21 cellular contexts compared by ENCODE assay signal in genomic region chr14:61298834-61299233, GRCh38. TPM values are rescaled to one million over a fixed set of nuclear protein-coding genes. Genes with fewer than 3 reads are reported as not detected.
DNase-seq lines count a peak whose midpoint lies in the region; ATAC-seq and FAIRE-seq lines count a peak whose summit lies in the region.
"Had no signal": no experiment of that assay in that cellular context is flagged by ENCODE, and none has a peak within 500 bp of the region (broad histone marks: within the 10 kb centered on the region; RNA-seq: fewer than 3 reads in every experiment).

No MANE protein-coding gene starts in this region.

- H2AK5ac ChIP-seq in neuronal stem cell (ENCODE audit: low read depth, low read length), result no peak overlapping the region

- H2BK15ac ChIP-seq in neuronal stem cell (ENCODE audit: low read length), result no peak overlapping the region

- H3K79me1 ChIP-seq in neuronal stem cell (ENCODE audit: low read depth, low read length), result no peaks in the 10 kb centered on the region

- no peak overlapping the region for H3K23ac ChIP-seq in neuronal stem cell (ENCODE audit: low read depth, low read length, poor library complexity)

- no peak for DNase-seq in activated naive CD4-positive, alpha-beta T cell treated with anti-CD3 and anti-CD28 coated beads, Interleukin-2, amount 50 U/mL, for 16 hours
- DNase-seq in T-cell (peak in 2 of 34 experiments; percentile 18 to 26), urothelium cell line (ENCODE audit: low spot score) (no peak), neuronal stem cell (ENCODE audit: low spot score) (no peak)
- DNase-seq: C1 segment of cervical spinal cord, DMS53, H9, KBM-7, NCI-H1436 treated with DMSO at 0.1 percent for 48 hours, NCI-H2029 treated with DMSO at 0.1 percent for 48 hours, NCI-H2171 treated with DMSO at 0.1 percent for 48 hours, NCI-H774, PC-9 had no signal

- peaks cover 7% of the 10 kb centered on the region for H3K36me3 Mint-ChIP-seq in activated naive CD4-positive, alpha-beta T cell treated with anti-CD3 and anti-CD28 coated beads, Interleukin-2, amount 50 U/mL, for 24 hours
- peaks cover 12% of the 10 kb centered on the region for H3K36me3 Mint-ChIP-seq in T-cell

- WGBS in neuronal stem cell (ENCODE audit: extremely low coverage in 2 of 2, insufficient read length in 2 of 2, insufficient replicate concordance in 1 of 2), 2 donors, result no CpG with 5 or more reads among the region's 3 CpGs

- H3K4me2 ChIP-seq in neuronal stem cell (ENCODE audit: insufficient read depth, low read length, poor library complexity, severe bottlenecking), result no peak overlapping the region
- H3K4me2 ChIP-seq: A549, PC-9 had no signal

- POLR2A ChIA-PET in T-cell (lab: Charles Lee), result interaction anchor here (0.5 to 1.2 kb wide), 3 partner anchors 10 to 134 kb away, joined by 3 read pairs; no protein-coding TSS in a partner anchor

- peak overlapping the region; percentile 38 for H3K27ac Mint-ChIP-seq in activated naive CD4-positive, alpha-beta T cell treated with anti-CD3 and anti-CD28 coated beads, Interleukin-2, amount 50 U/mL, for 24 hours
- peak overlapping the region; percentile 60 to 85 for H3K27ac Mint-ChIP-seq in T-cell
- H3K27ac Mint-ChIP-seq: H9 had no signal

- H2BK120ac ChIP-seq in neuronal stem cell (ENCODE audit: low read depth, low read length), result no peak overlapping the region

- no peaks in the 10 kb centered on the region for H3K27me3 ChIP-seq in duodenal mucosa (ENCODE audit: control insufficient read depth in 1 of 2, insufficient read depth in 2 of 2, low read length in 2 of 2)
- peaks cover 0 to 4% (median 0%) of the 10 kb centered on the region in 3 experiments for H3K27me3 ChIP-seq in neuronal stem cell (ENCODE audit: control insufficient read depth in 3 of 3, insufficient read depth in 3 of 3, low read depth in 1 of 3, low read length in 3 of 3)
- H3K27me3 ChIP-seq: SJSA1 had no signal

- no peak overlapping the region for H2AFZ ChIP-seq in neuronal stem cell (ENCODE audit: low read length)
- H2AFZ ChIP-seq: PC-9 had no signal

- H3K4ac ChIP-seq in neuronal stem cell (ENCODE audit: low read length), result no peak overlapping the region

- H3K4me3 Mint-ChIP-seq in activated naive CD4-positive, alpha-beta T cell treated with anti-CD3 and anti-CD28 coated beads, Interleukin-2, amount 50 U/mL, for 24 hours, result no peak overlapping the region
- no peak overlapping the region for H3K4me3 Mint-ChIP-seq in T-cell
- H3K4me3 Mint-ChIP-seq: H9 had no signal

- no peaks in the 10 kb centered on the region for H3K9me3 Mint-ChIP-seq in activated naive CD4-positive, alpha-beta T cell treated with anti-CD3 and anti-CD28 coated beads, Interleukin-2, amount 50 U/mL, for 24 hours
- peaks cover 0 to 6% (median 0%) of the 10 kb centered on the region in 3 donors for H3K9me3 Mint-ChIP-seq in T-cell

- ATAC-seq in T-cell (replicated peaks in 1 of 4) (no peak), GM21390 (IDR thresholded peaks at IDR 0.05; ENCODE audit: unreplicated experiment) (no peak), GM21723 (IDR thresholded peaks at IDR 0.05; ENCODE audit: unreplicated experiment) (no peak)
- ATAC-seq: A549 had no signal

- H3K9me3 ChIP-seq in duodenal mucosa (ENCODE audit: control insufficient read depth in 1 of 2, low read length in 2 of 2) (no peaks in the 10 kb centered on the region), neuronal stem cell (replicated peaks in 1 of 2; ENCODE audit: control insufficient read depth in 2 of 2, insufficient read depth in 1 of 2, low read depth in 1 of 2, low read length in 2 of 2) (no peaks in the 10 kb centered on the region)
- H3K9me3 ChIP-seq: SJSA1 had no signal

- peaks cover 56% of the 10 kb centered on the region for H3K4me1 Mint-ChIP-seq in activated naive CD4-positive, alpha-beta T cell treated with anti-CD3 and anti-CD28 coated beads, Interleukin-2, amount 50 U/mL, for 24 hours
- H3K4me1 Mint-ChIP-seq in T-cell, result peaks cover 50 to 54% (median 50%) of the 10 kb centered on the region in 3 donors

- no peak overlapping the region for H2BK12ac ChIP-seq in neuronal stem cell (ENCODE audit: low read length)

- H4K8ac ChIP-seq in neuronal stem cell (ENCODE audit: low read depth, low read length), result no peak overlapping the region

- no peak overlapping the region for H3K14ac ChIP-seq in neuronal stem cell (ENCODE audit: low read length)

- FAIRE-seq in urothelium cell line (lab: Jason Lieb, UNC), result peak; percentile 78
- FAIRE-seq: A549 had no signal

- H2BK5ac ChIP-seq in neuronal stem cell (ENCODE audit: low read length), result no peak overlapping the region

- H3K27ac ChIP-seq in duodenal mucosa (ENCODE audit: low read depth, low read length), result no peak overlapping the region
- no peak overlapping the region for H3K27ac ChIP-seq in neuronal stem cell (replicated peaks; ENCODE audit: low read length)
- H3K27ac ChIP-seq: PC-9, SJSA1 had no signal

- H3K4me1 ChIP-seq in duodenal mucosa (ENCODE audit: control insufficient read depth in 1 of 2, insufficient read depth in 2 of 2, low read length in 2 of 2), result peaks cover 15 to 31% of the 10 kb centered on the region in 2 donors
- H3K4me1 ChIP-seq in neuronal stem cell (ENCODE audit: control insufficient read depth in 2 of 2, insufficient read depth in 1 of 2, low read depth in 1 of 2, low read length in 2 of 2), result no peaks in the 10 kb centered on the region
- H3K4me1 ChIP-seq: SJSA1 had no signal

- H3K9ac ChIP-seq in duodenal mucosa (ENCODE audit: low read depth in 1 of 2, low read length in 2 of 2), result no peak overlapping the region
- H3K9ac ChIP-seq in neuronal stem cell (ENCODE audit: low read depth, low read length, poor library complexity), result no peak overlapping the region

- H3K18ac ChIP-seq in neuronal stem cell (ENCODE audit: low read length), result no peak overlapping the region

- CTCF ChIA-PET in T-cell (lab: Charles Lee), result interaction anchor here in 1 of 2 donors (1.1 to 1.3 kb wide), 4 partner anchors 30 to 445 kb away, joined by 3 read pairs; no protein-coding TSS in a partner anchor

- H4K91ac ChIP-seq in neuronal stem cell (ENCODE audit: low read depth, low read length, poor library complexity), result no peak overlapping the region

- no peaks in the 10 kb centered on the region for H3K36me3 ChIP-seq in duodenal mucosa (ENCODE audit: control insufficient read depth in 1 of 2, insufficient read depth in 2 of 2, low read length in 2 of 2)
- no peaks in the 10 kb centered on the region for H3K36me3 ChIP-seq in neuronal stem cell (replicated peaks in 1 of 2; ENCODE audit: control insufficient read depth in 2 of 2, insufficient read depth in 2 of 2, low read length in 2 of 2)
- H3K36me3 ChIP-seq: SJSA1 had no signal

- peak overlapping the region; percentile 25 to 35 for H3K4me3 ChIP-seq in duodenal mucosa (ENCODE audit: low read depth in 1 of 2, low read length in 2 of 2)
- no peak overlapping the region for H3K4me3 ChIP-seq in neuronal stem cell (ENCODE audit: low read length in 2 of 2)
- H3K4me3 ChIP-seq: A549, PC-9, SJSA1 had no signal

- no peaks in the 10 kb centered on the region for H3K27me3 Mint-ChIP-seq in activated naive CD4-positive, alpha-beta T cell treated with anti-CD3 and anti-CD28 coated beads, Interleukin-2, amount 50 U/mL, for 24 hours
- H3K27me3 Mint-ChIP-seq in T-cell, result no peaks in the 10 kb centered on the region

RNA-seq across cellular contexts. Expression of gene TMEM30B, which starts 17.7 kb away (rescaled TPM):
- 1 to 10 TPM; 2.1 to 8.6 (median 2.9) TPM for total RNA-seq in T-cell
- polyA plus RNA-seq in neuronal stem cell (2013, experiment 1 of 2), result 0.03 TPM
- polyA plus RNA-seq in neuronal stem cell (2013, experiment 2 of 2), result 0.06 TPM
- total RNA-seq: M059J, NCI-H460, SJSA1 had no signal

RNA-seq across cellular contexts. Expression of gene PRKCH, which starts 22.5 kb away (rescaled TPM):
- total RNA-seq in T-cell, result 100 to 1,000 TPM; 267 to 436 (median 326) TPM
- polyA plus RNA-seq in neuronal stem cell (2013, experiment 1 of 2), result 0.99 TPM
- 1.2 TPM for polyA plus RNA-seq in neuronal stem cell (2013, experiment 2 of 2)

Comparison
In these comparisons a context has a peak if more than half of its experiments do, and no peak if none do; other contexts are left out.
1. H3K4me3 ChIP-seq: peak in duodenal mucosa (2 of 2); none in neuronal stem cell (0 of 2).